8 cellular contexts compared by ENCODE assay signal in the genomic region with DNA sequence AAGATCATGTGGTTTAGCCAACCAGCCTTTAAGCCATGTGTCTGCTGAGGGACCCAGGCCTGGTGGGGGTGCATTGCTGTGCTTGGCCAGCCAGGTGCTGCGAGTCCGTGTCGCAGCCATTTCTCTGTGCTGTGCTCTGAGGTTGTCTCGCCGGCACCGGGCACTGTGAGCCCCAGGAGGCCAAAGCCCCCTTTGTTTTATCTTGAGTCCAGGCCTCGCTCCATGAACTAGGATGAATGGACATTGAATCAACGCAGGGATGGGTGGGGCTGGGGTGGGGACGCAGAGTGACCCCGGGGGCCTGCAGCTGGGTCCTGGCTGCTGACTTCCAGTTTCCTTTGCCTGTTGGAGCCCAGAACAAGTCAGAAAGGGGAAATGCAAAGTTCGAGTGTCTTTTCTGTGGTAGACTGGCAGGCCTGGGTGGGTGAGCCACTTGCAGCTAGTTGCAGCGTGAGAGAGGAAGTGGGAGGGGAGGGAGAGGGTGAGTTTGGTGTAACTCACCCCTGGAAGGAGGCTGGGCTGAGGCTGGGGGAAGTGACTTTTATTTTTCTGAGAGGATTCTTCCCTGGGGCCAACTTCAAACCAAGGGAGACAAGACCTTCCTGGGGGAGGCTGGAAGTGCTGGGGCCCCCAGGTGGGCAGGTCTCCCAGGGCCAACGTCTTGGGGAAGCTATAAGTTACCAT.
A peak's percentile ranks its signal among the peaks of the same experiment; 100 is the strongest.
DNase-seq lines count a peak whose midpoint lies in the region; ATAC-seq and TF ChIP-seq lines count a peak whose summit lies in the region.

No MANE protein-coding gene starts in this region.

- H3K4me2 ChIP-seq in PC-9, result no peak overlapping the region

- H3K27me3 Mint-ChIP-seq in activated naive CD8-positive, alpha-beta T cell treated with anti-CD3 and anti-CD28 coated beads, Interleukin-2, amount 10 ng/mL, durations not matched to agents 7 days and 5 days, result no peaks in the 10 kb centered on the region

- CTCF ChIA-PET in PC-9 (lab: Charles Lee), result no interaction called here

- POLR2A ChIA-PET in activated naive CD8-positive, alpha-beta T cell treated with anti-CD3 and anti-CD28 coated beads, Interleukin-2, amount 10 ng/mL, durations not matched to agents 7 days and 5 days (lab: Charles Lee), result interaction anchor here (0.6 to 2.3 kb wide), 14 partner anchors 8 to 493 kb away, joined by 3 to 22 read pairs (median 4); a partner anchor contains a TSS
- POLR2A ChIA-PET in PC-9 (lab: Charles Lee; ENCODE audit: unreplicated experiment), result no interaction called here

- H3K27ac Mint-ChIP-seq in activated naive CD8-positive, alpha-beta T cell treated with anti-CD3 and anti-CD28 coated beads, Interleukin-2, amount 10 ng/mL, durations not matched to agents 7 days and 5 days, result peak overlapping the region; percentile 93

- peaks cover 57% of the 10 kb centered on the region for H4K20me1 ChIP-seq in PC-9 (ENCODE audit: insufficient read depth)

- intact Hi-C loops in PC-9 (cut with micrococcal nuclease; ENCODE audit: unreplicated experiment), result no loop called here

- peak overlapping the region; percentile 34; the same call in 1 of the 2 replicates for H3K4me3 ChIP-seq in iPS-18c (ENCODE audit: insufficient read depth, low read depth, low read length)
- no peak overlapping the region for H3K4me3 ChIP-seq in PC-9

- H3K4me3 Mint-ChIP-seq in activated naive CD8-positive, alpha-beta T cell treated with anti-CD3 and anti-CD28 coated beads, Interleukin-2, amount 10 ng/mL, durations not matched to agents 7 days and 5 days, result peak overlapping the region; percentile 79

- peaks cover 44% of the 10 kb centered on the region for H3K36me3 Mint-ChIP-seq in activated naive CD8-positive, alpha-beta T cell treated with anti-CD3 and anti-CD28 coated beads, Interleukin-2, amount 10 ng/mL, durations not matched to agents 7 days and 5 days

- no peaks in the 10 kb centered on the region; the same call in 1 of the 2 replicates for H3F3A ChIP-seq in PC-9 (ENCODE audit: insufficient read depth, low read depth)

- peaks cover 77% of the 10 kb centered on the region for H3K4me1 Mint-ChIP-seq in activated naive CD8-positive, alpha-beta T cell treated with anti-CD3 and anti-CD28 coated beads, Interleukin-2, amount 10 ng/mL, durations not matched to agents 7 days and 5 days

- H3K79me2 ChIP-seq in PC-9 (ENCODE audit: low read depth), result peaks cover 5% of the 10 kb centered on the region; the same call in 1 of the 2 replicates

- BruUV-seq in PC-9 (replicated peaks; lab: Mats Ljungman, UMichigan), result no TSS peak

- peak; percentile 48 for DNase-seq in SK-MEL-5 (ENCODE audit: low read depth, low spot score)
- peak; percentile 69 for DNase-seq in activated naive CD8-positive, alpha-beta T cell treated with anti-CD3 and anti-CD28 coated beads, Interleukin-2, amount 10 ng/mL, durations not matched to agents 7 days and 5 days
- peak in 2 of 3 donors; percentile 70 to 77 for DNase-seq in stimulated activated CD4-positive, alpha-beta T cell treated with anti-CD3 and anti-CD28 coated beads, TNF-alpha, amount 100 ng/mL, for 48 hours (ENCODE audit: low read depth in 3 of 3)
- DNase-seq in DMS 273 (lab: John Stamatoyannopoulos, UW; ENCODE audit: unreplicated experiment), result no peak
- DNase-seq in PC-9, result no peak

- no peak overlapping the region for H3K27ac ChIP-seq in PC-9

- H3K9me3 ChIP-seq in iPS-18c (ENCODE audit: control insufficient read depth, insufficient read depth, low read length) (no peaks in the 10 kb centered on the region), PC-9 (ENCODE audit: insufficient read depth, low read depth) (no peaks in the 10 kb centered on the region)

- no peaks in the 10 kb centered on the region for H3K36me3 ChIP-seq in PC-9 (ENCODE audit: low read depth)

- H3K4me1 ChIP-seq in PC-9 (replicated peaks; ENCODE audit: insufficient read depth), result peaks cover 2% of the 10 kb centered on the region; the same call in 1 of the 2 replicates

- no peaks in the 10 kb centered on the region for H3K9me2 ChIP-seq in PC-9 (ENCODE audit: insufficient read depth)

- H3K27me3 ChIP-seq in PC-9 (ENCODE audit: insufficient read depth, low read depth), result no peaks in the 10 kb centered on the region

- ATAC-seq in GM18867 (IDR thresholded peaks at IDR 0.05; ENCODE audit: unreplicated experiment), result peak; percentile 68
- ATAC-seq in HG03064 (IDR thresholded peaks at IDR 0.05; ENCODE audit: low read depth, unreplicated experiment), result peak; percentile 51
- ATAC-seq in activated naive CD8-positive, alpha-beta T cell treated with anti-CD3 and anti-CD28 coated beads, Interleukin-2, amount 10 ng/mL, durations not matched to agents 7 days and 5 days (ENCODE audit: low read depth), result peak; percentile 80

- in situ Hi-C loops in SK-MEL-5 (cut with HindIII; ENCODE audit: low pct_unique_long_range_greater_than_20kb, low sequenced_read_pairs), result no loop called here

- no peaks in the 10 kb centered on the region for H3K9me3 Mint-ChIP-seq in activated naive CD8-positive, alpha-beta T cell treated with anti-CD3 and anti-CD28 coated beads, Interleukin-2, amount 10 ng/mL, durations not matched to agents 7 days and 5 days

- no peak for TF ChIP-seq CTCF in PC-9 (conservative IDR thresholded peaks at IDR 0.05)

- H2AFZ ChIP-seq in PC-9, result no peak overlapping the region

Comparison
In these comparisons a context has a peak if more than half of its experiments do, and no peak if none do; other contexts are left out.
1. DNase-seq: peak in SK-MEL-5 (single experiment), activated naive CD8-positive, alpha-beta T cell treated with anti-CD3 and anti-CD28 coated beads, Interleukin-2, amount 10 ng/mL, durations not matched to agents 7 days and 5 days (single experiment) and stimulated activated CD4-positive, alpha-beta T cell treated with anti-CD3 and anti-CD28 coated beads, TNF-alpha, amount 100 ng/mL, for 48 hours (2 of 3); none in DMS 273 (single experiment) and PC-9 (0 of 2).
2. Peak in every context shown above with its lines, with median percentiles within 50 percentile points of each other: ATAC-seq.